ENCODE assay signal across 25 cellular contexts in genomic region chr7:102468416-102469350, GRCh38. TPM values are rescaled to one million over a fixed set of nuclear protein-coding genes. Genes with fewer than 3 reads are reported as not detected.
DNase-seq lines count a peak whose midpoint lies in the region; ATAC-seq, FAIRE-seq and TF ChIP-seq lines count a peak whose summit lies in the region.
"Had no signal": no experiment of that assay in that cellular context is flagged by ENCODE, and none has a peak within 500 bp of the region (broad histone marks: within the 10 kb centered on the region; RNA-seq: fewer than 3 reads in every experiment).

No MANE protein-coding gene starts in this region.

- no peaks in the 10 kb centered on the region for H3K9me3 ChIP-seq in endodermal cell (ENCODE audit: control insufficient read depth, low read length)
- no peaks in the 10 kb centered on the region for H3K9me3 ChIP-seq in pancreas
- H3K9me3 ChIP-seq: esophagus muscularis mucosa, gastroesophageal sphincter, HAP-1, lower lobe of right lung, SK-N-SH had no signal

- peaks cover 17% of the 10 kb centered on the region for H3K4me1 Mint-ChIP-seq in activated CD4-positive, alpha-beta T cell treated with anti-CD3 and anti-CD28 coated beads, Interleukin-2, amount 10 ng/mL, durations not matched to agents 7 days and 5 days
- H3K4me1 Mint-ChIP-seq in endodermal cell, result peaks cover 6% of the 10 kb centered on the region

- DNase-seq in activated CD4-positive, alpha-beta T cell treated with anti-CD3 and anti-CD28 coated beads, Interleukin-2, amount 10 ng/mL, durations not matched to agents 7 days and 5 days, result no peak
- DNase-seq in activated CD4-positive, alpha-beta T cell treated with anti-CD3 and anti-CD28 coated beads, Interleukin-2, amount 50 U/mL, for 4 hours, result no peak
- peak; percentile 15 for DNase-seq in GM06990 (ENCODE audit: extremely low read depth, insufficient read length)
- peak; percentile 40 for DNase-seq in endodermal cell
- DNase-seq in pancreas, result peak in 4 of 6 donors; percentile 18 to 79 (median 45)
- no peak for DNase-seq in HTR-8/SVneo (ENCODE audit: insufficient read length, low spot score)
- no peak for DNase-seq in HCEC 1CT
- DNase-seq: 8988T; activated CD4-positive, CD25-positive, alpha-beta regulatory T cell; central memory CD4-positive, alpha-beta T cell; effector CD4-positive, alpha-beta T cell; KBM-7; lower lobe of right lung; MV-4-11; NCI-H187; NCI-H226; SK-N-SH; stimulated activated CD4-positive, alpha-beta T cell treated with anti-CD3 and anti-CD28 coated beads, Interleukin-2, amount 100 ng/mL, for 24 hours; stimulated activated naive CD8-positive, alpha-beta T cell treated with anti-CD3 and anti-CD28 coated beads, Interleukin-15, amount 100 ng/mL, for 72 hours; T-helper 9 cell; trophoblast cell had no signal

- CTCF ChIA-PET in activated CD4-positive, alpha-beta T cell treated with anti-CD3 and anti-CD28 coated beads, Interleukin-2, amount 10 ng/mL, durations not matched to agents 7 days and 5 days (lab: Charles Lee), result no interaction called here

- H3K4me3 Mint-ChIP-seq in activated CD4-positive, alpha-beta T cell treated with anti-CD3 and anti-CD28 coated beads, Interleukin-2, amount 10 ng/mL, durations not matched to agents 7 days and 5 days, result no peak overlapping the region
- no peak overlapping the region for H3K4me3 Mint-ChIP-seq in endodermal cell
- H3K4me3 Mint-ChIP-seq: stimulated activated naive CD8-positive, alpha-beta T cell treated with anti-CD3 and anti-CD28 coated beads, Interleukin-15, amount 100 ng/mL, for 72 hours had no signal

- peaks cover 6% of the 10 kb centered on the region for H3K36me3 Mint-ChIP-seq in activated CD4-positive, alpha-beta T cell treated with anti-CD3 and anti-CD28 coated beads, Interleukin-2, amount 10 ng/mL, durations not matched to agents 7 days and 5 days (ENCODE audit: low read depth)
- H3K36me3 Mint-ChIP-seq in endodermal cell (ENCODE audit: low read depth), result peaks cover 19% of the 10 kb centered on the region

- peak overlapping the region; percentile 62 for H3K27ac Mint-ChIP-seq in activated CD4-positive, alpha-beta T cell treated with anti-CD3 and anti-CD28 coated beads, Interleukin-2, amount 10 ng/mL, durations not matched to agents 7 days and 5 days
- no peak overlapping the region for H3K27ac Mint-ChIP-seq in endodermal cell

- H3K9me3 Mint-ChIP-seq in activated CD4-positive, alpha-beta T cell treated with anti-CD3 and anti-CD28 coated beads, Interleukin-2, amount 10 ng/mL, durations not matched to agents 7 days and 5 days, result no peaks in the 10 kb centered on the region
- H3K9me3 Mint-ChIP-seq in endodermal cell, result no peaks in the 10 kb centered on the region
- H3K9me3 Mint-ChIP-seq: stimulated activated naive CD8-positive, alpha-beta T cell treated with anti-CD3 and anti-CD28 coated beads, Interleukin-15, amount 100 ng/mL, for 72 hours had no signal

- WGBS in endodermal cell (ENCODE audit: insufficient coverage in 1 of 2, insufficient read length in 1 of 2), 2 experiments, result 93 to 97% methylated on average over 28 to 42 of the region's 42 CpGs
- 86 to 87% methylated on average over 42 of the region's 42 CpGs for WGBS in pancreas, 2 donors

- H3K27me3 Mint-ChIP-seq in activated CD4-positive, alpha-beta T cell treated with anti-CD3 and anti-CD28 coated beads, Interleukin-2, amount 10 ng/mL, durations not matched to agents 7 days and 5 days, result no peaks in the 10 kb centered on the region
- H3K27me3 Mint-ChIP-seq in endodermal cell (ENCODE audit: insufficient read depth), result no peaks in the 10 kb centered on the region
- H3K27me3 Mint-ChIP-seq: stimulated activated naive CD8-positive, alpha-beta T cell treated with anti-CD3 and anti-CD28 coated beads, Interleukin-15, amount 100 ng/mL, for 72 hours had no signal

- no peak for FAIRE-seq in pancreas (lab: Jason Lieb, UNC)
- FAIRE-seq in HTR-8/SVneo (lab: Jason Lieb, UNC), result no peak

- no peak overlapping the region for H3K4me3 ChIP-seq in GM06990 (replicated peaks; ENCODE audit: low read depth, low read length)
- H3K4me3 ChIP-seq in endodermal cell (ENCODE audit: low read length), result no peak overlapping the region
- H3K4me3 ChIP-seq in pancreas, result no peak overlapping the region
- H3K4me3 ChIP-seq: esophagus muscularis mucosa, gastroesophageal sphincter, HAP-1, lower lobe of right lung had no signal

- H3K27ac ChIP-seq in endodermal cell (ENCODE audit: low read depth, low read length), result no peak overlapping the region
- H3K27ac ChIP-seq in pancreas, result no peak overlapping the region
- H3K27ac ChIP-seq: esophagus muscularis mucosa, gastroesophageal sphincter, lower lobe of right lung had no signal

- intact Hi-C loops in pancreas (cut with DNase I), result no loop called here

- no peak overlapping the region for H3K9ac ChIP-seq in endodermal cell (ENCODE audit: extremely low read depth, low read length, poor library complexity, severe bottlenecking)
- H3K9ac ChIP-seq: SK-N-SH had no signal

- H3K36me3 ChIP-seq in GM06990 (ENCODE audit: control insufficient read depth, insufficient read depth, low read length), result peaks cover 27% of the 10 kb centered on the region
- H3K36me3 ChIP-seq in endodermal cell (ENCODE audit: control insufficient read depth, insufficient read depth, low read length), result peaks cover 15% of the 10 kb centered on the region
- H3K36me3 ChIP-seq in pancreas, result no peaks in the 10 kb centered on the region

- H3K27me3 ChIP-seq in GM06990 (replicated peaks; ENCODE audit: control insufficient read depth, insufficient read depth, low read length) (no peaks in the 10 kb centered on the region), endodermal cell (ENCODE audit: control insufficient read depth, insufficient read depth, low read length, poor library complexity, severe bottlenecking) (no peaks in the 10 kb centered on the region), pancreas (no peaks in the 10 kb centered on the region)
- H3K27me3 ChIP-seq: esophagus muscularis mucosa, gastroesophageal sphincter had no signal

- POLR2A ChIA-PET in activated CD4-positive, alpha-beta T cell treated with anti-CD3 and anti-CD28 coated beads, Interleukin-2, amount 10 ng/mL, durations not matched to agents 7 days and 5 days (lab: Charles Lee), result no interaction called here

- ATAC-seq in pancreas (no peak), GM21717 (IDR thresholded peaks at IDR 0.05; ENCODE audit: unreplicated experiment) (no peak)
- ATAC-seq: gastroesophageal sphincter; lower lobe of right lung; stimulated activated naive CD8-positive, alpha-beta T cell treated with anti-CD3 and anti-CD28 coated beads, Interleukin-15, amount 100 ng/mL, for 72 hours had no signal

- no peak for TF ChIP-seq CTCF in GM06990 (IDR thresholded peaks at IDR 0.05; ENCODE audit: insufficient read depth, low read length, poor library complexity, severe bottlenecking)
- no peak for TF ChIP-seq CTCF in endodermal cell (conservative IDR thresholded peaks at IDR 0.05)
- no peak for TF ChIP-seq CTCF in pancreas (IDR thresholded peaks at IDR 0.05)

- no peaks in the 10 kb centered on the region for H3K4me1 ChIP-seq in endodermal cell (ENCODE audit: control insufficient read depth, insufficient read depth, low read length)
- H3K4me1 ChIP-seq in pancreas, result peaks cover 0 to 11% (median 9%) of the 10 kb centered on the region in 3 donors

RNA-seq across cellular contexts. Expression of gene LRWD1, which starts 3.9 kb away (rescaled TPM):
- total RNA-seq in activated CD4-positive, alpha-beta T cell treated with anti-CD3 and anti-CD28 coated beads, Interleukin-2, amount 10 ng/mL, durations not matched to agents 7 days and 5 days, result 10 to 100 TPM; 18.2 to 20.5 TPM
- total RNA-seq in endodermal cell (10 to 100 TPM; 30.9 to 43.5 TPM), pancreas (1 to 10 TPM; 5.1 to 9.3 (median 7.6) TPM)
- polyA plus RNA-seq in endodermal cell (2013, experiment 1 of 2), result 21.3 TPM
- polyA plus RNA-seq in endodermal cell (2013, experiment 2 of 2), result 22.8 TPM
- 10 to 100 TPM; 12.3 to 18.4 TPM for polyA plus RNA-seq in pancreas

RNA-seq across cellular contexts. Expression of gene ALKBH4, which starts 4.0 kb away (rescaled TPM):
- total RNA-seq in activated CD4-positive, alpha-beta T cell treated with anti-CD3 and anti-CD28 coated beads, Interleukin-2, amount 10 ng/mL, durations not matched to agents 7 days and 5 days, result 10 to 100 TPM; 10.5 to 12.9 TPM
- 10 to 100 TPM; 16.2 to 17.2 TPM for total RNA-seq in endodermal cell
- 10.3 TPM for polyA plus RNA-seq in endodermal cell (2013, experiment 1 of 2)
- 10.9 TPM for polyA plus RNA-seq in endodermal cell (2013, experiment 2 of 2)
- total RNA-seq in pancreas, result 1 to 10 TPM; 3.5 to 6.9 (median 5.3) TPM
- polyA plus RNA-seq in pancreas, result 1 to 10 TPM; 7.3 to 9.3 TPM

RNA-seq across cellular contexts. Expression of gene POLR2J, which starts 10.0 kb away (rescaled TPM):
- total RNA-seq in activated CD4-positive, alpha-beta T cell treated with anti-CD3 and anti-CD28 coated beads, Interleukin-2, amount 10 ng/mL, durations not matched to agents 7 days and 5 days, result 10 to 100 TPM; 44.3 to 56.4 TPM
- 10 to 100 TPM; 48.6 to 59.0 TPM for total RNA-seq in endodermal cell
- polyA plus RNA-seq in endodermal cell (2013, experiment 1 of 2), result 81.5 TPM
- 71.7 TPM for polyA plus RNA-seq in endodermal cell (2013, experiment 2 of 2)
- total RNA-seq in pancreas, result 10 to 100 TPM; 16.5 to 20.6 (median 17.7) TPM
- 10 to 100 TPM; 56.3 to 59.8 TPM for polyA plus RNA-seq in pancreas

RNA-seq across cellular contexts. Expression of gene ORAI2, which starts 35.3 kb away (rescaled TPM):
- total RNA-seq in activated CD4-positive, alpha-beta T cell treated with anti-CD3 and anti-CD28 coated beads, Interleukin-2, amount 10 ng/mL, durations not matched to agents 7 days and 5 days, result 10 to 100 TPM; 61.2 to 63.7 TPM
- total RNA-seq in endodermal cell (10 to 100 TPM; 24.3 to 26.1 TPM), pancreas (10 to 100 TPM in 2 of 6 donors, 1 to 10 TPM in 4; 4.8 to 13.5 (median 7.1) TPM)
- 27.6 TPM for polyA plus RNA-seq in endodermal cell (2013, experiment 1 of 2)
- 28.1 TPM for polyA plus RNA-seq in endodermal cell (2013, experiment 2 of 2)
- 1 to 10 TPM; 4.1 to 8.6 TPM for polyA plus RNA-seq in pancreas

RNA-seq across cellular contexts. Expression of gene RASA4B, which starts 48.9 kb away (rescaled TPM):
- 10 to 100 TPM; 23.2 to 26.9 TPM for total RNA-seq in activated CD4-positive, alpha-beta T cell treated with anti-CD3 and anti-CD28 coated beads, Interleukin-2, amount 10 ng/mL, durations not matched to agents 7 days and 5 days
- 10 to 100 TPM in 1 of 2 donors, 1 to 10 TPM in 1; 3.5 to 11.5 TPM for total RNA-seq in endodermal cell
- 11.8 TPM for polyA plus RNA-seq in endodermal cell (2013, experiment 1 of 2)
- 9.1 TPM for polyA plus RNA-seq in endodermal cell (2013, experiment 2 of 2)
- total RNA-seq in pancreas, result 10 to 100 TPM in 2 of 6 donors, 1 to 10 TPM in 4; 7.8 to 12.9 (median 8.4) TPM
- polyA plus RNA-seq in pancreas, result 10 to 100 TPM; 39.2 to 93.4 TPM

Comparison
In these comparisons a context has a peak if more than half of its experiments do, and no peak if none do; other contexts are left out.
1. DNase-seq: peak in GM06990 (single experiment), endodermal cell (single experiment) and pancreas (4 of 6); none in activated CD4-positive, alpha-beta T cell treated with anti-CD3 and anti-CD28 coated beads, Interleukin-2, amount 10 ng/mL, durations not matched to agents 7 days and 5 days (single experiment), activated CD4-positive, alpha-beta T cell treated with anti-CD3 and anti-CD28 coated beads, Interleukin-2, amount 50 U/mL, for 4 hours (0 of 2), HTR-8/SVneo (single experiment) and HCEC 1CT (single experiment).